ENCODE assay signal across 26 cellular contexts in the genomic region with DNA sequence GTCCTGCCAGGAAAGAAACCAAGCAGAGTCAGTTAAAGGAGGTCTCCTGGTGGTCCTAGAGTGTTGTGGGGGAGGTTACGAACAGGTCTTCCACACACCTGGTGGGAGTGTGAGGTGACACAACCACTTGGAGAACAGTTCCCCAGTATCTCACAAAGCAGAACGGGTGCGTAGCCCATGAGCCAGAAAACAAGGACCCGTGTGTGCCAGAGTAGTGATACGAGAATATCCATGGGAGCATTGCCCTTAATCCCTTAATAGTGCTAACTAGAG. TPM values are rescaled to one million over a fixed set of nuclear protein-coding genes. Genes with fewer than 3 reads are reported as not detected.
DNase-seq lines count a peak whose midpoint lies in the region; ATAC-seq, FAIRE-seq and TF ChIP-seq lines count a peak whose summit lies in the region.
"Had no signal": no experiment of that assay in that cellular context is flagged by ENCODE, and none has a peak within 500 bp of the region (broad histone marks: within the 10 kb centered on the region; RNA-seq: fewer than 3 reads in every experiment).

No MANE protein-coding gene starts in this region.

- H2BK5ac ChIP-seq in H1 (ENCODE audit: low read depth, low read length) (no peak overlapping the region), neuronal stem cell (ENCODE audit: low read length) (no peak overlapping the region)

- TF ChIP-seq RAD21 in H1 (IDR thresholded peaks at IDR 0.05 in 1 of 2, conservative IDR thresholded peaks at IDR 0.05 in 1 of 2; ENCODE audit: low read depth in 2 of 2, low read length in 2 of 2) = no peak

- H3K36me3 ChIP-seq in GM23338 (ENCODE audit: insufficient read depth) (no peaks in the 10 kb centered on the region), Loucy (ENCODE audit: insufficient read depth, low read length) (no peaks in the 10 kb centered on the region), H1 (ENCODE audit: control insufficient read depth in 2 of 4, insufficient read depth in 4 of 4, low read length in 3 of 4) (no peaks in the 10 kb centered on the region), neuronal stem cell (replicated peaks in 1 of 2; ENCODE audit: control insufficient read depth in 2 of 2, insufficient read depth in 2 of 2, low read length in 2 of 2) (no peaks in the 10 kb centered on the region)
- H3K36me3 ChIP-seq: BE2C; BLaER1 treated with 17β-estradiol and CSF1 and Interleukin-3, amounts not matched to agents 10 nM and 100 nM had no signal

- TF ChIP-seq CTCF in GM23338 (conservative IDR thresholded peaks at IDR 0.05; ENCODE audit: low read depth in 2 of 2) (no peak), Loucy (conservative IDR thresholded peaks at IDR 0.05; ENCODE audit: low read length) (no peak), H1 (IDR thresholded peaks at IDR 0.05; ENCODE audit: control extremely low read depth in 1 of 3, insufficient read depth in 1 of 3, low read depth in 1 of 3, low read length in 3 of 3) (no peak)

- ATAC-seq in GM23338 (no peak), HG03108 (IDR thresholded peaks at IDR 0.05; ENCODE audit: unreplicated experiment) (no peak)
- ATAC-seq: GM12878 had no signal

- no peak overlapping the region for H3K14ac ChIP-seq in H1 (ENCODE audit: insufficient read length)
- H3K14ac ChIP-seq in neuronal stem cell (ENCODE audit: low read length) = no peak overlapping the region

- no peaks in the 10 kb centered on the region; the same call in 2 of the 3 replicates for H3K9me3 Mint-ChIP-seq in GM23338
- H3K9me3 Mint-ChIP-seq: CD4-positive, alpha-beta T cell; CD8-positive, alpha-beta memory T cell; HFFc6 had no signal

- no peak overlapping the region for H3K23ac ChIP-seq in H1 (ENCODE audit: insufficient read length)
- peak overlapping the region; percentile 86 for H3K23ac ChIP-seq in neuronal stem cell (ENCODE audit: low read depth, low read length, poor library complexity)

- 88% methylated on average over 5 of the region's 5 CpGs; no CpG with 5 or more reads in 1 of the 2 experiments for WGBS in H1 (ENCODE audit: extremely low coverage in 1 of 2, insufficient coverage in 1 of 2, insufficient read length in 1 of 2, insufficient replicate concordance in 2 of 2, low coverage in 1 of 2, low lambda C conversion rate in 2 of 2, missing lambda C conversion rate in 1 of 2), 2 experiments
- no CpG with 5 or more reads among the region's 5 CpGs for WGBS in neuronal stem cell (ENCODE audit: extremely low coverage in 2 of 2, insufficient read length in 2 of 2, insufficient replicate concordance in 1 of 2), 2 donors

- no peak overlapping the region for H2BK20ac ChIP-seq in H1 (ENCODE audit: low read length)

- peak overlapping the region; percentile 6 for H3K9ac ChIP-seq in Loucy (ENCODE audit: low read depth, low read length, poor library complexity, severe bottlenecking)
- no peak overlapping the region for H3K9ac ChIP-seq in H1 (replicated peaks in 1 of 4; ENCODE audit: extremely low read depth in 1 of 4, low read depth in 3 of 4, low read length in 3 of 4)
- H3K9ac ChIP-seq in neuronal stem cell (ENCODE audit: low read depth, low read length, poor library complexity) = no peak overlapping the region
- H3K9ac ChIP-seq: BLaER1 treated with 17β-estradiol and CSF1 and Interleukin-3, amounts not matched to agents 10 nM and 100 nM had no signal

- H3K27me3 Mint-ChIP-seq in GM23338 (ENCODE audit: insufficient read depth, low read depth, poor library complexity) = peaks cover 9% of the 10 kb centered on the region
- H3K27me3 Mint-ChIP-seq: CD4-positive, alpha-beta T cell had no signal

- CTCF ChIA-PET in H1 (lab: Charles Lee; ENCODE audit: partially characterized antibody) = no interaction called here

- H3K36me3 Mint-ChIP-seq in GM23338 (ENCODE audit: low read depth) = no peaks in the 10 kb centered on the region
- H3K36me3 Mint-ChIP-seq: CD14-positive monocyte; CD8-positive, alpha-beta memory T cell had no signal

- H4K91ac ChIP-seq in H1 (replicated peaks; ENCODE audit: insufficient read length, low read length) = no peak overlapping the region
- H4K91ac ChIP-seq in neuronal stem cell (ENCODE audit: low read depth, low read length, poor library complexity) = no peak overlapping the region

- H4K8ac ChIP-seq in H1 (ENCODE audit: extremely low read depth, insufficient read depth, low read length) (peak overlapping the region; percentile 73), neuronal stem cell (ENCODE audit: low read depth, low read length) (no peak overlapping the region)

- no peaks in the 10 kb centered on the region for H3K79me2 ChIP-seq in GM23338 (replicated peaks; ENCODE audit: insufficient read depth)
- no peaks in the 10 kb centered on the region for H3K79me2 ChIP-seq in Loucy (ENCODE audit: insufficient read depth, low read length)
- no peaks in the 10 kb centered on the region for H3K79me2 ChIP-seq in H1 (ENCODE audit: control insufficient read depth in 1 of 2, insufficient read depth in 2 of 2, low read length in 2 of 2)

- no peak overlapping the region for H2AK5ac ChIP-seq in H1 (ENCODE audit: low read depth, low read length)
- H2AK5ac ChIP-seq in neuronal stem cell (ENCODE audit: low read depth, low read length) = no peak overlapping the region

- no peak overlapping the region for H4K5ac ChIP-seq in H1 (ENCODE audit: insufficient read length, low read depth, low read length)

- H3K56ac ChIP-seq in H1 (replicated peaks; ENCODE audit: insufficient read length, low read depth, low read length) = no peak overlapping the region

- no peak for TF ChIP-seq POLR2A in H1 (IDR thresholded peaks at IDR 0.05; ENCODE audit: control extremely low read depth in 1 of 2, low read depth in 2 of 2, low read length in 2 of 2)

- no peak overlapping the region for H3K4me3 Mint-ChIP-seq in GM23338
- H3K4me3 Mint-ChIP-seq: CD14-positive monocyte; CD4-positive, alpha-beta T cell; CD8-positive, alpha-beta memory T cell; HFFc6 had no signal

- H4K20me1 ChIP-seq in GM23338 (replicated peaks; ENCODE audit: insufficient read depth) (no peaks in the 10 kb centered on the region), Loucy (ENCODE audit: insufficient read depth, low read length, poor library complexity, severe bottlenecking) (no peaks in the 10 kb centered on the region), H1 (replicated peaks in 1 of 2; ENCODE audit: control insufficient read depth in 1 of 2, insufficient read depth in 2 of 2, low read length in 2 of 2) (no peaks in the 10 kb centered on the region)
- H4K20me1 ChIP-seq: BLaER1 treated with 17β-estradiol and CSF1 and Interleukin-3, amounts not matched to agents 10 nM and 100 nM had no signal

- no peak overlapping the region for H2BK12ac ChIP-seq in H1 (ENCODE audit: low read depth, low read length)
- no peak overlapping the region for H2BK12ac ChIP-seq in neuronal stem cell (ENCODE audit: low read length)

- H3K4me2 ChIP-seq in GM23338 (no peak overlapping the region), Loucy (ENCODE audit: low read depth, low read length, poor library complexity, severe bottlenecking) (no peak overlapping the region), H1 (ENCODE audit: insufficient read depth in 1 of 2, low read depth in 2 of 2, low read length in 2 of 2) (no peak overlapping the region), neuronal stem cell (ENCODE audit: insufficient read depth, low read length, poor library complexity, severe bottlenecking) (no peak overlapping the region)
- H3K4me2 ChIP-seq: A549; BLaER1 treated with 17β-estradiol and CSF1 and Interleukin-3, amounts not matched to agents 10 nM and 100 nM had no signal

- H3K27me3 ChIP-seq in GM23338 (ENCODE audit: insufficient read depth) (no peaks in the 10 kb centered on the region), Loucy (ENCODE audit: insufficient read depth, low read length, poor library complexity, severe bottlenecking) (no peaks in the 10 kb centered on the region), H1 (replicated peaks in 1 of 4; ENCODE audit: control insufficient read depth in 3 of 4, extremely low read depth in 1 of 4, insufficient read depth in 3 of 4, low read length in 3 of 4) (no peaks in the 10 kb centered on the region; a peak in 1 of 7 replicates), neuronal stem cell (ENCODE audit: control insufficient read depth in 3 of 3, insufficient read depth in 3 of 3, low read depth in 1 of 3, low read length in 3 of 3) (peaks cover 0 to 14% (median 0%) of the 10 kb centered on the region in 3 experiments)
- H3K27me3 ChIP-seq: BE2C; BLaER1 treated with 17β-estradiol and CSF1 and Interleukin-3, amounts not matched to agents 10 nM and 100 nM had no signal

- H2BK15ac ChIP-seq in H1 (ENCODE audit: low read length) = 0 out of 2 replicates have a peak overlapping the region, but pooled peaks have one; percentile 33
- H2BK15ac ChIP-seq in neuronal stem cell (ENCODE audit: low read length) = no peak overlapping the region

- H3K4ac ChIP-seq in H1 (replicated peaks; ENCODE audit: insufficient read length, low read depth, low read length) = no peak overlapping the region
- H3K4ac ChIP-seq in neuronal stem cell (ENCODE audit: low read length) = no peak overlapping the region

- H3K4me1 ChIP-seq in GM23338 (ENCODE audit: insufficient read depth) = no peaks in the 10 kb centered on the region
- H3K4me1 ChIP-seq in Loucy (ENCODE audit: insufficient read depth, low read length, poor library complexity, severe bottlenecking) = peaks cover 7% of the 10 kb centered on the region
- H3K4me1 ChIP-seq in H1 (replicated peaks in 1 of 4; ENCODE audit: control insufficient read depth in 3 of 4, insufficient read depth in 4 of 4, low read length in 3 of 4) = peaks cover 0 to 5% (median 2%) of the 10 kb centered on the region in 4 experiments; a peak in 4 of 7 replicates
- H3K4me1 ChIP-seq in neuronal stem cell (ENCODE audit: control insufficient read depth in 2 of 2, insufficient read depth in 1 of 2, low read depth in 1 of 2, low read length in 2 of 2) = peaks cover 0 to 4% of the 10 kb centered on the region in 2 donors
- H3K4me1 ChIP-seq: A549, BE2C had no signal

- peaks cover 5% of the 10 kb centered on the region; the same call in 2 of the 3 replicates for H3K4me1 Mint-ChIP-seq in GM23338
- H3K4me1 Mint-ChIP-seq: CD8-positive, alpha-beta memory T cell had no signal

- H3F3A ChIP-seq in GM23338 (replicated peaks; ENCODE audit: low read depth) = no peaks in the 10 kb centered on the region
- no peaks in the 10 kb centered on the region for H3F3A ChIP-seq in Loucy (ENCODE audit: low read depth)

- no peaks in the 10 kb centered on the region for H3K9me3 ChIP-seq in Loucy (ENCODE audit: insufficient read depth, low read depth, low read length)
- H3K9me3 ChIP-seq in H1 (ENCODE audit: insufficient read depth in 2 of 2, low read depth in 1 of 2, low read length in 1 of 2) = no peaks in the 10 kb centered on the region
- H3K9me3 ChIP-seq in neuronal stem cell (replicated peaks in 1 of 2; ENCODE audit: control insufficient read depth in 2 of 2, insufficient read depth in 1 of 2, low read depth in 1 of 2, low read length in 2 of 2) = no peaks in the 10 kb centered on the region
- H3K9me3 ChIP-seq: A549; BE2C; BLaER1 treated with 17β-estradiol and CSF1 and Interleukin-3, amounts not matched to agents 10 nM and 100 nM had no signal

- no peak overlapping the region for H3K27ac ChIP-seq in GM23338 (ENCODE audit: low read depth)
- no peak overlapping the region for H3K27ac ChIP-seq in H1 (ENCODE audit: low read depth, low read length)
- H3K27ac ChIP-seq in neuronal stem cell (replicated peaks; ENCODE audit: low read length) = no peak overlapping the region
- H3K27ac ChIP-seq: A549; BLaER1 treated with 17β-estradiol and CSF1 and Interleukin-3, amounts not matched to agents 10 nM and 100 nM had no signal

- TF ChIP-seq EP300 in H1 (IDR thresholded peaks at IDR 0.05; ENCODE audit: borderline replicate concordance in 1 of 2, low read depth in 2 of 2, low read length in 2 of 2) = no peak

- no peaks in the 10 kb centered on the region for H3K23me2 ChIP-seq in H1 (ENCODE audit: low read depth, low read length)

- no peak overlapping the region for H3K27ac Mint-ChIP-seq in GM23338
- H3K27ac Mint-ChIP-seq: CD14-positive monocyte; CD4-positive, alpha-beta T cell; CD8-positive, alpha-beta memory T cell; HFFc6 had no signal

- H2AFZ ChIP-seq in GM23338 (peak overlapping the region; percentile 91), Loucy (ENCODE audit: low read length) (peak overlapping the region; percentile 7; the same call in 1 of the 2 replicates), H1 (ENCODE audit: low read length) (peak overlapping the region; percentile 97), neuronal stem cell (ENCODE audit: low read length) (peak overlapping the region; percentile 34)

- H3K4me3 ChIP-seq in GM23338 (no peak overlapping the region), Loucy (ENCODE audit: low read length, poor library complexity, severe bottlenecking) (no peak overlapping the region), H1 (ENCODE audit: extremely low read depth in 1 of 4, insufficient read depth in 2 of 4, low read depth in 3 of 4, low read length in 4 of 4) (no peak overlapping the region), neuronal stem cell (ENCODE audit: low read length in 2 of 2) (no peak overlapping the region)
- H3K4me3 ChIP-seq: A549; BLaER1 treated with 17β-estradiol and CSF1 and Interleukin-3, amounts not matched to agents 10 nM and 100 nM; GM12878 had no signal

- POLR2A ChIA-PET in H1 (lab: Charles Lee; ENCODE audit: partially characterized antibody) = interaction anchor here (1.0 to 1.4 kb wide), 2 partner anchors 9 to 25 kb away, joined by 3 read pairs; no protein-coding TSS in a partner anchor

- DNase-seq in GM23338 (ENCODE audit: low spot score) (no peak), H1 (ENCODE audit: low read depth in 1 of 2, low spot score in 2 of 2) (no peak), neuronal stem cell (ENCODE audit: low spot score) (no peak), frontal cortex (ENCODE audit: low spot score in 2 of 2) (no peak), HCEC 1CT (no peak), NCI-H1092 treated with DMSO at 0.1 percent for 48 hours (lab: John Stamatoyannopoulos, UW) (no peak)
- DNase-seq: 8988T; ACHN; AML-193; BE2C; CD4-positive, alpha-beta T cell; CD8-positive, alpha-beta memory T cell; DMS 273 treated with DMSO at 0.1 percent for 48 hours; DMS79; EL; GDM1; GOT3; HFFc6 had no signal

- no peaks in the 10 kb centered on the region for H3K79me1 ChIP-seq in H1 (ENCODE audit: low read depth, low read length)
- no peaks in the 10 kb centered on the region for H3K79me1 ChIP-seq in neuronal stem cell (ENCODE audit: low read depth, low read length)

- H2BK120ac ChIP-seq in H1 (replicated peaks; ENCODE audit: low read depth, low read length) = no peak overlapping the region
- no peak overlapping the region for H2BK120ac ChIP-seq in neuronal stem cell (ENCODE audit: low read depth, low read length)

- no peaks in the 10 kb centered on the region for H3K9me2 ChIP-seq in GM23338 (ENCODE audit: insufficient read depth)
- no peaks in the 10 kb centered on the region for H3K9me2 ChIP-seq in Loucy (replicated peaks; ENCODE audit: low read depth, low read length)

- H3K18ac ChIP-seq in H1 (ENCODE audit: extremely low read depth, low read length) = no peak overlapping the region
- peak overlapping the region; percentile 55 for H3K18ac ChIP-seq in neuronal stem cell (ENCODE audit: low read length)

- FAIRE-seq in H1 (lab: Jason Lieb, UNC) (no peak), frontal cortex (lab: Jason Lieb, UNC) (no peak)
- FAIRE-seq: A549, D721Med, GM12878, GM18507 had no signal

RNA-seq across cellular contexts. Expression of a gene that starts 21.7 kb away (rescaled TPM):
- total RNA-seq in GM23338 (2014; rRNA removed; shearing (Covaris generic)) = 1.4 and 3.2 TPM in 2 replicates
- polyA plus RNA-seq in GM23338 (2016; fragmentation: Nextera tagmentation; extraction: Ambion mirVana) = 2.0 and 3.9 TPM in 2 replicates
- 0.69 and 1.6 TPM in 2 replicates for total RNA-seq in H1 (2021; fragmentation: NEBNext Ultra II Directional; extraction: Animal tissue kit (Norgen Biotek cat#: 25700))
- 1.2 and 2.5 TPM in 2 replicates for polyA plus RNA-seq in H1 (2011; rRNA removed)
- polyA plus RNA-seq in H1 (2011; cell fraction: cytosol; rRNA removed) = 1.4 TPM
- polyA plus RNA-seq in H1 (2011; cell fraction: nucleus; rRNA removed) = 1.6 TPM
- polyA plus RNA-seq in H1 (2012, experiment 1 of 2) = 0.51 to 1.3 TPM (median 0.91 TPM) in 4 replicates
- 0.83 TPM for polyA plus RNA-seq in H1 (2012, experiment 2 of 2)
- 1.2 TPM for polyA plus RNA-seq in H1 (2013, experiment 1 of 2)
- 1.4 TPM for polyA plus RNA-seq in H1 (2013, experiment 2 of 2)
- polyA minus RNA-seq in H1 (2011; rRNA and poly(A)+ RNA removed) = 0.16 and 0.44 TPM in 2 replicates
- 1.1 TPM for polyA minus RNA-seq in H1 (2011; cell fraction: cytosol; rRNA and poly(A)+ RNA removed)
- polyA minus RNA-seq in H1 (2011; cell fraction: nucleus; rRNA and poly(A)+ RNA removed) = 4.3 TPM
- 2.0 TPM for polyA plus RNA-seq in neuronal stem cell (2013, experiment 1 of 2)
- 2.1 TPM for polyA plus RNA-seq in neuronal stem cell (2013, experiment 2 of 2)
- 84.8 TPM for total RNA-seq in frontal cortex
- total RNA-seq: CD4-positive, alpha-beta T cell; CD8-positive, alpha-beta memory T cell had no signal
- polyA plus RNA-seq: A549; CD8-positive, alpha-beta memory T cell; GM12878 had no signal

Comparison
In these comparisons a context has a peak if more than half of its experiments do, and no peak if none do; other contexts are left out.
1. H2AFZ ChIP-seq: peak in every context shown above with its lines; median percentile 97 in H1; 91 in GM23338; 34 in neuronal stem cell; 7 in Loucy.
2. RNA of a gene that starts 21.7 kb away (total RNA-seq): 84.8 TPM in frontal cortex (single experiment); 1.4 to 3.2 TPM in GM23338 and 0.69 to 1.6 TPM in H1; every median in the first group is over 10 times any median in the second.